ENCODE assay signal across 18 cellular contexts in the genomic region with DNA sequence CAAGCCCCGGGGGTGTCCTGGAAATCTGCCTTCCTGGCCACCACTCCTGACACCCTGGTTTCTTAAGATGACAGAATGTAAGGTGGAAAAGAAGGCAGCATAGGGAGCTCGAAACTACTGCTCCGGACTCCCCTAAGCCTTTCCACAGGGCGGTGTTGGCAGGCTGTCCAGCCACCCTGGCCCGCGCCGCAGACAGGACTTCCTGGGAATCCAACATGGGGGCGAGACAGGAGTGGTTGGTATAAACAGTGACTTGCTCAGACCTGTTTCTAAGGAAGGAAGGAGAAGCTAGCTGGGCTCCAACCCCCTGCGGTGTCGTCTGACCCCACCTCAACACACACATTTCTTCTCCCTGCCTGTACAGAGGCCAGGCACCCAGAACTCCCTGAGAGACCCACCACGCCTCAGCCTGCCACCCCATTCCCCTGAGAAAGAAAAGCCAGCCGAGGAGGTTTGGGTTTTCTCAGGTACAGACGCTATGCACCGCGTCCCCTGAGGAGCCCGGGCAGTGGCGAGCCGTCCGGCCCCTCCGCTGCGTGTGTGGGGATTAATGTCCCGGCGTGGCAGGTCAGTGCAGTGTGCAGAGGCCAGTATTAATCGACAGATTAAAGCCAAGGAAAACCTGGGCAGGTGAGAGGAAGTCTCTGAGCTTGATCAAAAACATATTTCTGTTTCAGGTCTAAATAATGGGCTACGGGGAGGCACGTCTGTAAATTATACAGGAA.
DNase-seq lines count a peak whose midpoint lies in the region; ATAC-seq, FAIRE-seq and TF ChIP-seq lines count a peak whose summit lies in the region.
"Had no signal": no experiment of that assay in that cellular context is flagged by ENCODE, and none has a peak within 500 bp of the region (broad histone marks: within the 10 kb centered on the region; RNA-seq: fewer than 3 reads in every experiment).

No MANE protein-coding gene starts in this region.

- peak; percentile 7 for ATAC-seq in upper lobe of right lung
- ATAC-seq: A549, GM12878 had no signal

- H3K27me3 ChIP-seq in breast epithelium, result no peaks in the 10 kb centered on the region
- no peaks in the 10 kb centered on the region for H3K27me3 ChIP-seq in keratinocyte (ENCODE audit: control insufficient read depth, extremely low read depth, insufficient read depth, low read length)
- H3K27me3 ChIP-seq in osteoblast (ENCODE audit: insufficient read depth, low read length), result no peaks in the 10 kb centered on the region
- peaks cover 5% of the 10 kb centered on the region for H3K27me3 ChIP-seq in upper lobe of right lung

- no peaks in the 10 kb centered on the region for H3K36me3 Mint-ChIP-seq in MCF 10A (ENCODE audit: insufficient read depth, unreplicated experiment)
- H3K36me3 Mint-ChIP-seq: CD4-positive, alpha-beta memory T cell had no signal

- H3K4me3 ChIP-seq in breast epithelium (peak overlapping the region in 2 of 3 donors; percentile 33 to 53), keratinocyte (ENCODE audit: control insufficient read depth in 2 of 3, extremely low read depth in 1 of 3, insufficient read depth in 2 of 3, low read depth in 1 of 3, low read length in 3 of 3) (no peak overlapping the region), osteoblast (ENCODE audit: insufficient read depth, low read length) (no peak overlapping the region), upper lobe of right lung (no peak overlapping the region)
- H3K4me3 ChIP-seq: A549, GM12878, HAP-1 had no signal

- POLR2A ChIA-PET in MCF 10A (lab: Yijun Ruan, JAX), result no interaction called here

- no peak overlapping the region for H3K4me3 Mint-ChIP-seq in MCF 10A (ENCODE audit: unreplicated experiment)
- H3K4me3 Mint-ChIP-seq: CD4-positive, alpha-beta memory T cell had no signal

- no peak for FAIRE-seq in keratinocyte (lab: Jason Lieb, UNC)
- FAIRE-seq: A549, GM12878, HTR-8/SVneo had no signal

- H3K9me3 Mint-ChIP-seq in MCF 10A (ENCODE audit: unreplicated experiment), result no peaks in the 10 kb centered on the region

- BruUV-seq in MCF 10A (replicated peaks; lab: Mats Ljungman, UMichigan), result no TSS peak

- TF ChIP-seq CTCF in breast epithelium (IDR thresholded peaks at IDR 0.05) (no peak), MCF 10A (IDR thresholded peaks at IDR 0.05; ENCODE audit: unreplicated experiment) (no peak), keratinocyte (optimal IDR thresholded peaks at IDR 0.05 in 1 of 3, IDR thresholded peaks at IDR 0.05 in 1 of 3, conservative IDR thresholded peaks at IDR 0.05 in 1 of 3; ENCODE audit: extremely low read depth in 1 of 3, insufficient read depth in 2 of 3, low read length in 3 of 3) (no peak), osteoblast (IDR thresholded peaks at IDR 0.05; ENCODE audit: extremely low read depth, low read depth, low read length) (no peak), upper lobe of right lung (IDR thresholded peaks at IDR 0.05) (no peak)

- DNase-seq in breast epithelium (ENCODE audit: low spot score in 2 of 2) (peak in 1 of 2 donors; percentile 34), MCF 10A (ENCODE audit: unreplicated experiment) (no peak), keratinocyte (ENCODE audit: low read depth, low spot score) (no peak), osteoblast (ENCODE audit: insufficient read length, low spot score, missing footprints) (peak; percentile 35), upper lobe of right lung (no peak), HuH-7 (ENCODE audit: low spot score) (no peak), iPS-NIHi7 (ENCODE audit: extremely low spot score) (no peak)
- DNase-seq in activated T-cell treated with anti-CD3 and anti-CD28 coated beads, Interleukin-2, amount 50 U/mL, for 1 hour, result no peak
- DNase-seq: AML-193; CD4-positive, alpha-beta memory T cell; DMS153; DMS79 had no signal

- intact Hi-C loops in breast epithelium (cut with DNase I; ENCODE audit: low total_unique reads) (no loop called here), MCF 10A (cut with micrococcal nuclease) (no loop called here), upper lobe of right lung (cut with DNase I) (no loop called here)

- H3K9me3 ChIP-seq in breast epithelium (peaks cover 0 to 3% of the 10 kb centered on the region in 2 donors), keratinocyte (ENCODE audit: control insufficient read depth, low read depth, low read length) (peaks cover 1% of the 10 kb centered on the region), osteoblast (ENCODE audit: low read depth, low read length) (no peaks in the 10 kb centered on the region), upper lobe of right lung (no peaks in the 10 kb centered on the region)
- H3K9me3 ChIP-seq: A549, HAP-1 had no signal

- H2AFZ ChIP-seq in keratinocyte (ENCODE audit: control insufficient read depth, low read length), result peak overlapping the region; percentile 22
- H2AFZ ChIP-seq in osteoblast (ENCODE audit: low read length), result no peak overlapping the region

- CTCF ChIA-PET in MCF 10A (lab: Yijun Ruan, JAX), result no interaction called here

- H3K9me1 ChIP-seq in keratinocyte (ENCODE audit: control insufficient read depth, extremely low read depth, insufficient read depth, low read length), result no peaks in the 10 kb centered on the region

- TF ChIP-seq POLR2A in breast epithelium (IDR thresholded peaks at IDR 0.05), result no peak

- H3K9ac ChIP-seq in keratinocyte (ENCODE audit: control insufficient read depth, extremely low read depth, insufficient read depth, low read length), result no peak overlapping the region

- dilution Hi-C loops in keratinocyte (cut with MboI; ENCODE audit: extremely low pct_ligation_motif_present, low sequenced_read_pairs), result no loop called here

- H3K4me1 ChIP-seq in breast epithelium (no peaks in the 10 kb centered on the region), keratinocyte (ENCODE audit: control insufficient read depth, extremely low read depth, insufficient read depth, low read length) (no peaks in the 10 kb centered on the region), osteoblast (ENCODE audit: insufficient read depth, low read length) (no peaks in the 10 kb centered on the region), upper lobe of right lung (no peaks in the 10 kb centered on the region)
- H3K4me1 ChIP-seq: A549, HAP-1 had no signal

- no peaks in the 10 kb centered on the region for H3K27me3 Mint-ChIP-seq in MCF 10A (ENCODE audit: insufficient read depth, unreplicated experiment)

- H3K4me1 Mint-ChIP-seq in MCF 10A (ENCODE audit: insufficient read depth, unreplicated experiment), result no peaks in the 10 kb centered on the region
- H3K4me1 Mint-ChIP-seq: CD4-positive, alpha-beta memory T cell had no signal

- H3K4me2 ChIP-seq in keratinocyte (ENCODE audit: control insufficient read depth, extremely low read depth, insufficient read depth, low read depth, low read length) (no peak overlapping the region), osteoblast (ENCODE audit: insufficient read depth, low read length) (no peak overlapping the region)
- H3K4me2 ChIP-seq: A549 had no signal

- H3K27ac Mint-ChIP-seq in MCF 10A (ENCODE audit: low read depth, unreplicated experiment), result no peak overlapping the region
- H3K27ac Mint-ChIP-seq: CD4-positive, alpha-beta memory T cell had no signal

- no peaks in the 10 kb centered on the region for H4K20me1 ChIP-seq in keratinocyte (ENCODE audit: control insufficient read depth, extremely low read depth, insufficient read depth, low read length)
- no peaks in the 10 kb centered on the region for H4K20me1 ChIP-seq in osteoblast (ENCODE audit: insufficient read depth, low read length)

- H3K27ac ChIP-seq in breast epithelium (peak overlapping the region; percentile 29 to 32), keratinocyte (ENCODE audit: control insufficient read depth, insufficient read depth, low read length) (no peak overlapping the region), osteoblast (ENCODE audit: low read depth, low read length) (no peak overlapping the region), upper lobe of right lung (no peak overlapping the region)
- H3K27ac ChIP-seq: 22Rv1, A549, C4-2B had no signal

- H3K79me2 ChIP-seq in keratinocyte (ENCODE audit: control insufficient read depth, insufficient read depth, low read length) (no peaks in the 10 kb centered on the region), osteoblast (ENCODE audit: insufficient read depth, low read length) (no peaks in the 10 kb centered on the region)

- H3K36me3 ChIP-seq in breast epithelium (no peaks in the 10 kb centered on the region), keratinocyte (ENCODE audit: control insufficient read depth in 2 of 2, extremely low read depth in 1 of 2, insufficient read depth in 2 of 2, low read length in 2 of 2) (no peaks in the 10 kb centered on the region), osteoblast (ENCODE audit: insufficient read depth, low read length) (no peaks in the 10 kb centered on the region), upper lobe of right lung (no peaks in the 10 kb centered on the region)
- H3K36me3 ChIP-seq: HAP-1 had no signal

Comparison
In these comparisons a context has a peak if more than half of its experiments do, and no peak if none do; other contexts are left out.
1. H3K27ac ChIP-seq: peak in breast epithelium (2 of 2); none in keratinocyte (single experiment), osteoblast (single experiment) and upper lobe of right lung (single experiment).
2. H3K4me3 ChIP-seq: peak in breast epithelium (2 of 3); none in keratinocyte (0 of 3), osteoblast (single experiment) and upper lobe of right lung (single experiment).